ENCODE assay signal across 1 cellular context in genomic region chr6:26224940-26225847, GRCh38.
A peak's percentile ranks its signal among the peaks of the same experiment; 100 is the strongest.
TF ChIP-seq lines count a peak whose summit lies in the region.

No MANE protein-coding gene starts in this region.

TF ChIP-seq in GM12878, 131 proteins besides CTCF, POLR2A, EP300 and RAD21 (continued from another document):
- TF ChIP-seq ZBTB40 (IDR thresholded peaks at IDR 0.05; ENCODE audit: borderline replicate concordance) (0 out of 2 replicates have a peak, but pooled peaks have one; percentile 5), IRF5 (IDR thresholded peaks at IDR 0.05; ENCODE audit: borderline replicate concordance) (no peak), NFXL1 (IDR thresholded peaks at IDR 0.05; ENCODE audit: borderline replicate concordance) (no peak), HDAC2 (IDR thresholded peaks at IDR 0.05) (no peak), PAX5 (IDR thresholded peaks at IDR 0.05; ENCODE audit: borderline replicate concordance, low read depth, low read length) (no peak)
